ENCODE assay signal across 11 cellular contexts in the genomic region with DNA sequence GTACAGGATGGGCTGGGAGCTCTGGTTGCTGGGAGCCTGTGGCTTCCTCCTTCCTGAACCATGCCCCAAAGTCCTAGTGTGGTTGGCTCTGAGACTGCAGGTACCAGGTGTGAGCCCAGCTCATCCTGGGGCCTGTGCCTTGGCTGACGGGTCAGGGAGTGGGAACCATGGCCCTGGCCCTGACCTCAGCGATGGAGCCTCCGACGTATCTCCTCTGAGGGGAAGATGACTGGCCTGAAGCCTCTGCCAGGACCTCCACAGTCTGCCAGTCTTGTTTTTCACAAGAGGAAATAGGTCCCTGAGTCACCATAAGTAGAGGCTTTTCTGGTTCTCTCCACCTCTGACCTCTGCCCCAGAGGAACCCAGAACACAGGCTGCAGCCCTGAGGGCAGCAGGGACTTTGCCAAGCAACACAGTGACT. TPM values are rescaled to one million over a fixed set of nuclear protein-coding genes. Genes with fewer than 3 reads are reported as not detected.
DNase-seq lines count a peak whose midpoint lies in the region; ATAC-seq, FAIRE-seq and TF ChIP-seq lines count a peak whose summit lies in the region.
"Had no signal": no experiment of that assay in that cellular context is flagged by ENCODE, and none has a peak within 500 bp of the region (broad histone marks: within the 10 kb centered on the region; RNA-seq: fewer than 3 reads in every experiment).

No MANE protein-coding gene starts in this region.

- H3K4me2 ChIP-seq in hepatocyte: no peak overlapping the region
- H3K4me2 ChIP-seq: smooth muscle cell had no signal

- no peaks in the 10 kb centered on the region for H3K27me3 ChIP-seq in heart right ventricle
- H3K27me3 ChIP-seq in hepatocyte: no peaks in the 10 kb centered on the region

- no peak for TF ChIP-seq CTCF in heart right ventricle (IDR thresholded peaks at IDR 0.05)
- no peak for TF ChIP-seq CTCF in kidney (IDR thresholded peaks at IDR 0.05; ENCODE audit: borderline replicate concordance, extremely low read depth, insufficient read depth)
- no peak for TF ChIP-seq CTCF in type B pancreatic cell (conservative IDR thresholded peaks at IDR 0.05)
- TF ChIP-seq CTCF in hepatocyte (IDR thresholded peaks at IDR 0.05; ENCODE audit: poor library complexity): no peak

- H3K36me3 Mint-ChIP-seq in type B pancreatic cell: peaks cover 4% of the 10 kb centered on the region

- H3K79me2 ChIP-seq in hepatocyte: peaks cover 31% of the 10 kb centered on the region

- no peak overlapping the region for H3K4me3 ChIP-seq in heart right ventricle
- H3K4me3 ChIP-seq in kidney (ENCODE audit: low read length in 2 of 2): no peak overlapping the region
- no peak overlapping the region for H3K4me3 ChIP-seq in hepatocyte
- H3K4me3 ChIP-seq: smooth muscle cell had no signal

- FAIRE-seq in kidney (lab: Jason Lieb, UNC): no peak
- FAIRE-seq: TTC549 had no signal

- peaks cover 9 to 27% (median 22%) of the 10 kb centered on the region in 9 donors for H3K4me1 ChIP-seq in heart right ventricle
- peaks cover 0 to 14% of the 10 kb centered on the region in 2 donors for H3K4me1 ChIP-seq in kidney (ENCODE audit: control insufficient read depth in 1 of 2, insufficient read depth in 1 of 2, low read depth in 1 of 2, low read length in 2 of 2)
- peaks cover 14% of the 10 kb centered on the region for H3K4me1 ChIP-seq in hepatocyte (ENCODE audit: insufficient read depth)

- H3K9ac ChIP-seq in kidney (ENCODE audit: low read length in 2 of 2): no peak overlapping the region

- peak overlapping the region; percentile 47 for H3K4me3 Mint-ChIP-seq in type B pancreatic cell

- DNase-seq in cardiac septum (ENCODE audit: low spot score) (peak; percentile 62), heart right ventricle (no peak), amniotic epithelial cell (ENCODE audit: low read depth) (peak; percentile 33), kidney (peak; percentile 54), type B pancreatic cell (ENCODE audit: extremely low spot score, unreplicated experiment) (no peak), dedifferentiated amniotic fluid mesenchymal stem cell (ENCODE audit: extremely low spot score) (no peak), NCI-H82 (lab: John Stamatoyannopoulos, UW) (no peak), hepatocyte (ENCODE audit: low spot score) (no peak)

- H3K27ac ChIP-seq in heart right ventricle (no peak overlapping the region), kidney (ENCODE audit: low read depth in 2 of 2, low read length in 2 of 2) (no peak overlapping the region), hepatocyte (no peak overlapping the region)
- H3K27ac ChIP-seq: HL-60 had no signal

- 84 to 90% methylated on average over 4 of the region's 4 CpGs for WGBS in heart right ventricle, 2 donors
- WGBS in hepatocyte (ENCODE audit: low lambda C conversion rate, missing lambda C conversion rate): 94% methylated on average over 4 of the region's 4 CpGs

- H2AFZ ChIP-seq in hepatocyte: no peak overlapping the region

- no peaks in the 10 kb centered on the region for H3K9me3 Mint-ChIP-seq in type B pancreatic cell

- ATAC-seq in heart right ventricle: no peak

- peaks cover 0 to 46% (median 6%) of the 10 kb centered on the region in 9 donors for H3K36me3 ChIP-seq in heart right ventricle
- peaks cover 2 to 5% of the 10 kb centered on the region in 2 donors for H3K36me3 ChIP-seq in kidney (ENCODE audit: control insufficient read depth in 1 of 2, insufficient read depth in 2 of 2, low read length in 2 of 2)
- no peaks in the 10 kb centered on the region for H3K36me3 ChIP-seq in hepatocyte (replicated peaks; ENCODE audit: insufficient read depth, low read depth)

- H3K4me1 Mint-ChIP-seq in type B pancreatic cell (ENCODE audit: unreplicated experiment): peaks cover 21% of the 10 kb centered on the region

- no peaks in the 10 kb centered on the region for H3K9me3 ChIP-seq in heart right ventricle
- no peaks in the 10 kb centered on the region for H3K9me3 ChIP-seq in kidney (ENCODE audit: control insufficient read depth in 1 of 2, low read length in 2 of 2)
- H3K9me3 ChIP-seq in hepatocyte (ENCODE audit: low read depth): no peaks in the 10 kb centered on the region

- no peaks in the 10 kb centered on the region for H3K27me3 Mint-ChIP-seq in type B pancreatic cell

- intact Hi-C loops in cardiac septum (cut with DNase I): no loop called here
- intact Hi-C loops in heart right ventricle (cut with DNase I): loop anchor here in 1 of 10 donors (10.0 kb wide), 1 partner anchor 272 kb away; no protein-coding TSS in a partner anchor
- intact Hi-C loops in kidney (cut with DNase I): no loop called here

- no peaks in the 10 kb centered on the region for H3K9me2 ChIP-seq in hepatocyte (replicated peaks; ENCODE audit: insufficient read depth)

- H3K27ac Mint-ChIP-seq in type B pancreatic cell: no peak overlapping the region

- H4K20me1 ChIP-seq in hepatocyte (ENCODE audit: insufficient read depth, poor library complexity, severe bottlenecking): peaks cover 6% of the 10 kb centered on the region

RNA-seq across cellular contexts. Expression of a gene that starts 3.4 kb away (rescaled TPM):
- total RNA-seq in cardiac septum: 5.7 TPM
- total RNA-seq in heart right ventricle: 1 to 10 TPM; 2.5 to 7.5 (median 4.9) TPM
- polyA plus RNA-seq in heart right ventricle: 1 to 10 TPM; 3.4 to 9.2 TPM
- 22.3 TPM for total RNA-seq in kidney
- 13.8 TPM for polyA plus RNA-seq in kidney (ENCODE audit: insufficient read depth, low read depth, low replicate concordance)
- total RNA-seq in type B pancreatic cell (ENCODE audit: low replicate concordance): 25.0 and 29.9 TPM in 2 replicates
- 19.8 and 27.0 TPM in 2 replicates for total RNA-seq in hepatocyte
- 41.4 and 42.2 TPM in 2 replicates for polyA plus RNA-seq in hepatocyte

RNA-seq across cellular contexts. Expression of a gene that starts 10.2 kb away (rescaled TPM):
- total RNA-seq in cardiac septum: 24.5 TPM
- total RNA-seq in heart right ventricle: 10 to 100 TPM in 9 of 10 donors, 1 to 10 TPM in 1; 9.1 to 20.7 (median 13.6) TPM
- polyA plus RNA-seq in heart right ventricle: 10 to 100 TPM; 13.7 to 33.1 TPM
- total RNA-seq in kidney: 22.3 TPM
- 6.8 TPM for polyA plus RNA-seq in kidney (ENCODE audit: insufficient read depth, low read depth, low replicate concordance)
- total RNA-seq in type B pancreatic cell (ENCODE audit: low replicate concordance): 10.1 and 28.5 TPM in 2 replicates
- total RNA-seq in hepatocyte: 12.5 and 15.8 TPM in 2 replicates
- 14.3 and 30.2 TPM in 2 replicates for polyA plus RNA-seq in hepatocyte

Comparison
In these comparisons a context has a peak if more than half of its experiments do, and no peak if none do; other contexts are left out.
1. DNase-seq: peak in cardiac septum (single experiment), amniotic epithelial cell (single experiment) and kidney (single experiment); none in heart right ventricle (0 of 2), type B pancreatic cell (single experiment), dedifferentiated amniotic fluid mesenchymal stem cell (single experiment), NCI-H82 (single experiment) and hepatocyte (single experiment).